ENCODE assay signal across 1 cellular context in the genomic region with DNA sequence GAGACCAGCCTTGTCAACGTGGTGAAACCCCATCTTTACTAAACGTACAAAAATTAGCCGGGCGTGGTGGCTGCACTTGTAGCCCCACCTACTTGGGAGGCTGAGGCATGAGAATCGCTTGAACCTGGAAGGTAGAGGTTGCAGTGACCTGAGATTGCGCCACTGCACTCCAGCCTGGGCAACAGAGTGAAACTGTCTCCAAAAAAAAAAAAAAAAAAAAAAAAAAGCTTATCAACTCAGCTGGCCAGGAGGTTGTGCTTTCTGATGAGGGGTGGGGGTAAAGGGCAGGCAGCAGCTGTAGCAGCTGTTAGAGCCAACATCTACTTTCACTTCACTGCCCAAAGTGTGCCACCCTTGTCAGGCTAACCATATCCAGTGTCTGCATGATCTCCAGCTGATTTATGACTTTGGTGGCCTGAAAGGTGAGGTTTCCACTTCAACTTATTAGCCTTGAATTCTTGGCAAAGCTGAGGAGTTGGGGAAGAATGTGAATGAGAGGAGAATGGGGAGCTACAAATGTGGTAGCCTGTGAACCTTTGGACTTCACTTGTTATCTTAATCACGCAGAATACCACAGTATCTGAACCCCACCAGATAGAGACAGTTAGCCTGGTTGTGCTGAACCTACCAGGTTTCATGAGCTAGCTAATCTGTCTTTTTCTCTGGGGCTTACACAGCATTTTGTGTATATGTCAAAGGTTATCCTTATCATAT.
A peak's percentile ranks its signal among the peaks of the same experiment; 100 is the strongest.
TF ChIP-seq lines count a peak whose summit lies in the region.

No MANE protein-coding gene starts in this region.

TF ChIP-seq in K562, 482 proteins besides CTCF, POLR2A, EP300 and RAD21 (continued from another document and continues in another):
- TF ChIP-seq, protein P1, sequence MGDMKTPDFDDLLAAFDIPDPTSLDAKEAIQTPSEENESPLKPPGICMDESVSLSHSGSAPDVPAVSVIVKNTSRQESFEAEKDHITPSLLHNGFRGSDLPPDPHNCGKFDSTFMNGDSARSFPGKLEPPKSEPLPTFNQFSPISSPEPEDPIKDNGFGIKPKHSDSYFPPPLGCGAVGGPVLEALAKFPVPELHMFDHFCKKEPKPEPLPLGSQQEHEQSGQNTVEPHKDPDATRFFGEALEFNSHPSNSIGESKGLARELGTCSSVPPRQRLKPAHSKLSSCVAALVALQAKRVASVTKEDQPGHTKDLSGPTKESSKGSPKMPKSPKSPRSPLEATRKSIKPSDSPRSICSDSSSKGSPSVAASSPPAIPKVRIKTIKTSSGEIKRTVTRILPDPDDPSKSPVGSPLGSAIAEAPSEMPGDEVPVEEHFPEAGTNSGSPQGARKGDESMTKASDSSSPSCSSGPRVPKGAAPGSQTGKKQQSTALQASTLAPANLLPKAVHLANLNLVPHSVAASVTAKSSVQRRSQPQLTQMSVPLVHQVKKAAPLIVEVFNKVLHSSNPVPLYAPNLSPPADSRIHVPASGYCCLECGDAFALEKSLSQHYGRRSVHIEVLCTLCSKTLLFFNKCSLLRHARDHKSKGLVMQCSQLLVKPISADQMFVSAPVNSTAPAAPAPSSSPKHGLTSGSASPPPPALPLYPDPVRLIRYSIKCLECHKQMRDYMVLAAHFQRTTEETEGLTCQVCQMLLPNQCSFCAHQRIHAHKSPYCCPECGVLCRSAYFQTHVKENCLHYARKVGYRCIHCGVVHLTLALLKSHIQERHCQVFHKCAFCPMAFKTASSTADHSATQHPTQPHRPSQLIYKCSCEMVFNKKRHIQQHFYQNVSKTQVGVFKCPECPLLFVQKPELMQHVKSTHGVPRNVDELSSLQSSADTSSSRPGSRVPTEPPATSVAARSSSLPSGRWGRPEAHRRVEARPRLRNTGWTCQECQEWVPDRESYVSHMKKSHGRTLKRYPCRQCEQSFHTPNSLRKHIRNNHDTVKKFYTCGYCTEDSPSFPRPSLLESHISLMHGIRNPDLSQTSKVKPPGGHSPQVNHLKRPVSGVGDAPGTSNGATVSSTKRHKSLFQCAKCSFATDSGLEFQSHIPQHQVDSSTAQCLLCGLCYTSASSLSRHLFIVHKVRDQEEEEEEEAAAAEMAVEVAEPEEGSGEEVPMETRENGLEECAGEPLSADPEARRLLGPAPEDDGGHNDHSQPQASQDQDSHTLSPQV (IDR thresholded peaks at IDR 0.05), result no peak
- TF ChIP-seq, protein P2, sequence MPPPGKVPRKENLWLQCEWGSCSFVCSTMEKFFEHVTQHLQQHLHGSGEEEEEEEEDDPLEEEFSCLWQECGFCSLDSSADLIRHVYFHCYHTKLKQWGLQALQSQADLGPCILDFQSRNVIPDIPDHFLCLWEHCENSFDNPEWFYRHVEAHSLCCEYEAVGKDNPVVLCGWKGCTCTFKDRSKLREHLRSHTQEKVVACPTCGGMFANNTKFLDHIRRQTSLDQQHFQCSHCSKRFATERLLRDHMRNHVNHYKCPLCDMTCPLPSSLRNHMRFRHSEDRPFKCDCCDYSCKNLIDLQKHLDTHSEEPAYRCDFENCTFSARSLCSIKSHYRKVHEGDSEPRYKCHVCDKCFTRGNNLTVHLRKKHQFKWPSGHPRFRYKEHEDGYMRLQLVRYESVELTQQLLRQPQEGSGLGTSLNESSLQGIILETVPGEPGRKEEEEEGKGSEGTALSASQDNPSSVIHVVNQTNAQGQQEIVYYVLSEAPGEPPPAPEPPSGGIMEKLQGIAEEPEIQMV (tag; conservative IDR thresholded peaks at IDR 0.05; ENCODE audit: low read depth), result no peak
- TF ChIP-seq, protein P3, sequence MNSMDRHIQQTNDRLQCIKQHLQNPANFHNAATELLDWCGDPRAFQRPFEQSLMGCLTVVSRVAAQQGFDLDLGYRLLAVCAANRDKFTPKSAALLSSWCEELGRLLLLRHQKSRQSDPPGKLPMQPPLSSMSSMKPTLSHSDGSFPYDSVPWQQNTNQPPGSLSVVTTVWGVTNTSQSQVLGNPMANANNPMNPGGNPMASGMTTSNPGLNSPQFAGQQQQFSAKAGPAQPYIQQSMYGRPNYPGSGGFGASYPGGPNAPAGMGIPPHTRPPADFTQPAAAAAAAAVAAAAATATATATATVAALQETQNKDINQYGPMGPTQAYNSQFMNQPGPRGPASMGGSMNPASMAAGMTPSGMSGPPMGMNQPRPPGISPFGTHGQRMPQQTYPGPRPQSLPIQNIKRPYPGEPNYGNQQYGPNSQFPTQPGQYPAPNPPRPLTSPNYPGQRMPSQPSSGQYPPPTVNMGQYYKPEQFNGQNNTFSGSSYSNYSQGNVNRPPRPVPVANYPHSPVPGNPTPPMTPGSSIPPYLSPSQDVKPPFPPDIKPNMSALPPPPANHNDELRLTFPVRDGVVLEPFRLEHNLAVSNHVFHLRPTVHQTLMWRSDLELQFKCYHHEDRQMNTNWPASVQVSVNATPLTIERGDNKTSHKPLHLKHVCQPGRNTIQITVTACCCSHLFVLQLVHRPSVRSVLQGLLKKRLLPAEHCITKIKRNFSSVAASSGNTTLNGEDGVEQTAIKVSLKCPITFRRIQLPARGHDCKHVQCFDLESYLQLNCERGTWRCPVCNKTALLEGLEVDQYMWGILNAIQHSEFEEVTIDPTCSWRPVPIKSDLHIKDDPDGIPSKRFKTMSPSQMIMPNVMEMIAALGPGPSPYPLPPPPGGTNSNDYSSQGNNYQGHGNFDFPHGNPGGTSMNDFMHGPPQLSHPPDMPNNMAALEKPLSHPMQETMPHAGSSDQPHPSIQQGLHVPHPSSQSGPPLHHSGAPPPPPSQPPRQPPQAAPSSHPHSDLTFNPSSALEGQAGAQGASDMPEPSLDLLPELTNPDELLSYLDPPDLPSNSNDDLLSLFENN (IDR thresholded peaks at IDR 0.05; ENCODE audit: low read depth in 2 of 2, low read length in 2 of 2), result no peak
- TF ChIP-seq ARID1B (IDR thresholded peaks at IDR 0.05) (peak; percentile 90), SRSF7 (optimal IDR thresholded peaks at IDR 0.05; ENCODE audit: low read depth, low read length) (no peak), FOSL1 (tag; conservative IDR thresholded peaks at IDR 0.05) (0 out of 2 replicates have a peak, but pooled peaks have one; percentile 25), ZNF551 (CRISPR knock-in tag; IDR thresholded peaks at IDR 0.05) (no peak), EHMT2 (IDR thresholded peaks at IDR 0.05) (0 out of 2 replicates have a peak, but pooled peaks have one; percentile 12), SOX6 (IDR thresholded peaks at IDR 0.05) (peak; percentile 74), MECOM (CRISPR knock-in tag; IDR thresholded peaks at IDR 0.05) (no peak), BHLHE40 (IDR thresholded peaks at IDR 0.05; ENCODE audit: low read length) (no peak), BDP1 (IDR thresholded peaks at IDR 0.05; ENCODE audit: insufficient read depth, insufficient read length) (no peak), CREB1 (IDR thresholded peaks at IDR 0.05) (no peak), CREB1 (CRISPR knock-in tag; IDR thresholded peaks at IDR 0.05) (no peak), NRF1 (conservative IDR thresholded peaks at IDR 0.05 in 1 of 2, IDR thresholded peaks at IDR 0.05 in 1 of 2) (peak; percentile 48 to 52; a peak in 3 of 4 replicates), ZNF316 (IDR thresholded peaks at IDR 0.05) (peak; percentile 52), PCBP2 (IDR thresholded peaks at IDR 0.05; ENCODE audit: low read depth, low read length, poor library complexity, severe bottlenecking) (no peak), C11orf30 (IDR thresholded peaks at IDR 0.05; ENCODE audit: low read depth) (peak; percentile 58), HNRNPL (IDR thresholded peaks at IDR 0.05; ENCODE audit: low read depth, low read length) (0 out of 2 replicates have a peak, but pooled peaks have one; percentile 22), RBM14 (IDR thresholded peaks at IDR 0.05; ENCODE audit: borderline replicate concordance, insufficient read depth, low read depth, low read length) (no peak), NFE2 (IDR thresholded peaks at IDR 0.05; ENCODE audit: low read depth) (peak; percentile 50), HDAC1 (IDR thresholded peaks at IDR 0.05) (peak in 1 of 2 experiments; percentile 47; a peak in 1 of 4 replicates), SIN3A (IDR thresholded peaks at IDR 0.05; ENCODE audit: borderline replicate concordance in 2 of 2, control insufficient read depth in 1 of 2, low read depth in 2 of 2, low read length in 2 of 2) (no peak), DNMT1 (IDR thresholded peaks at IDR 0.05) (no peak), CSDE1 (IDR thresholded peaks at IDR 0.05) (no peak), MTF1 (CRISPR knock-in tag; IDR thresholded peaks at IDR 0.05; ENCODE audit: borderline replicate concordance) (no peak)
- TF ChIP-seq, protein P4, sequence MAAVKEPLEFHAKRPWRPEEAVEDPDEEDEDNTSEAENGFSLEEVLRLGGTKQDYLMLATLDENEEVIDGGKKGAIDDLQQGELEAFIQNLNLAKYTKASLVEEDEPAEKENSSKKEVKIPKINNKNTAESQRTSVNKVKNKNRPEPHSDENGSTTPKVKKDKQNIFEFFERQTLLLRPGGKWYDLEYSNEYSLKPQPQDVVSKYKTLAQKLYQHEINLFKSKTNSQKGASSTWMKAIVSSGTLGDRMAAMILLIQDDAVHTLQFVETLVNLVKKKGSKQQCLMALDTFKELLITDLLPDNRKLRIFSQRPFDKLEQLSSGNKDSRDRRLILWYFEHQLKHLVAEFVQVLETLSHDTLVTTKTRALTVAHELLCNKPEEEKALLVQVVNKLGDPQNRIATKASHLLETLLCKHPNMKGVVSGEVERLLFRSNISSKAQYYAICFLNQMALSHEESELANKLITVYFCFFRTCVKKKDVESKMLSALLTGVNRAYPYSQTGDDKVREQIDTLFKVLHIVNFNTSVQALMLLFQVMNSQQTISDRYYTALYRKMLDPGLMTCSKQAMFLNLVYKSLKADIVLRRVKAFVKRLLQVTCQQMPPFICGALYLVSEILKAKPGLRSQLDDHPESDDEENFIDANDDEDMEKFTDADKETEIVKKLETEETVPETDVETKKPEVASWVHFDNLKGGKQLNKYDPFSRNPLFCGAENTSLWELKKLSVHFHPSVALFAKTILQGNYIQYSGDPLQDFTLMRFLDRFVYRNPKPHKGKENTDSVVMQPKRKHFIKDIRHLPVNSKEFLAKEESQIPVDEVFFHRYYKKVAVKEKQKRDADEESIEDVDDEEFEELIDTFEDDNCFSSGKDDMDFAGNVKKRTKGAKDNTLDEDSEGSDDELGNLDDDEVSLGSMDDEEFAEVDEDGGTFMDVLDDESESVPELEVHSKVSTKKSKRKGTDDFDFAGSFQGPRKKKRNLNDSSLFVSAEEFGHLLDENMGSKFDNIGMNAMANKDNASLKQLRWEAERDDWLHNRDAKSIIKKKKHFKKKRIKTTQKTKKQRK (IDR thresholded peaks at IDR 0.05; ENCODE audit: borderline replicate concordance, low read depth, low read length), result no peak
- TF ChIP-seq, protein P5, sequence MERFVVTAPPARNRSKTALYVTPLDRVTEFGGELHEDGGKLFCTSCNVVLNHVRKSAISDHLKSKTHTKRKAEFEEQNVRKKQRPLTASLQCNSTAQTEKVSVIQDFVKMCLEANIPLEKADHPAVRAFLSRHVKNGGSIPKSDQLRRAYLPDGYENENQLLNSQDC (CRISPR knock-in tag; IDR thresholded peaks at IDR 0.05), result no peak
- TF ChIP-seq, protein P6, sequence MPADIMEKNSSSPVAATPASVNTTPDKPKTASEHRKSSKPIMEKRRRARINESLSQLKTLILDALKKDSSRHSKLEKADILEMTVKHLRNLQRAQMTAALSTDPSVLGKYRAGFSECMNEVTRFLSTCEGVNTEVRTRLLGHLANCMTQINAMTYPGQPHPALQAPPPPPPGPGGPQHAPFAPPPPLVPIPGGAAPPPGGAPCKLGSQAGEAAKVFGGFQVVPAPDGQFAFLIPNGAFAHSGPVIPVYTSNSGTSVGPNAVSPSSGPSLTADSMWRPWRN (IDR thresholded peaks at IDR 0.05; ENCODE audit: low read depth), result no peak
- TF ChIP-seq, protein P7, sequence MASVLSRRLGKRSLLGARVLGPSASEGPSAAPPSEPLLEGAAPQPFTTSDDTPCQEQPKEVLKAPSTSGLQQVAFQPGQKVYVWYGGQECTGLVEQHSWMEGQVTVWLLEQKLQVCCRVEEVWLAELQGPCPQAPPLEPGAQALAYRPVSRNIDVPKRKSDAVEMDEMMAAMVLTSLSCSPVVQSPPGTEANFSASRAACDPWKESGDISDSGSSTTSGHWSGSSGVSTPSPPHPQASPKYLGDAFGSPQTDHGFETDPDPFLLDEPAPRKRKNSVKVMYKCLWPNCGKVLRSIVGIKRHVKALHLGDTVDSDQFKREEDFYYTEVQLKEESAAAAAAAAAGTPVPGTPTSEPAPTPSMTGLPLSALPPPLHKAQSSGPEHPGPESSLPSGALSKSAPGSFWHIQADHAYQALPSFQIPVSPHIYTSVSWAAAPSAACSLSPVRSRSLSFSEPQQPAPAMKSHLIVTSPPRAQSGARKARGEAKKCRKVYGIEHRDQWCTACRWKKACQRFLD (CRISPR knock-in tag; IDR thresholded peaks at IDR 0.05), result 0 out of 2 replicates have a peak, but pooled peaks have one; percentile 26
- TF ChIP-seq, protein P8, sequence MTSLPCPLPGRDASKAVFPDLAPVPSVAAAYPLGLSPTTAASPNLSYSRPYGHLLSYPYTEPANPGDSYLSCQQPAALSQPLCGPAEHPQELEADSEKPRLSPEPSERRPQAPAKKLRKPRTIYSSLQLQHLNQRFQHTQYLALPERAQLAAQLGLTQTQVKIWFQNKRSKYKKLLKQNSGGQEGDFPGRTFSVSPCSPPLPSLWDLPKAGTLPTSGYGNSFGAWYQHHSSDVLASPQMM (CRISPR knock-in tag; IDR thresholded peaks at IDR 0.05), result no peak
- TF ChIP-seq, protein P9, sequence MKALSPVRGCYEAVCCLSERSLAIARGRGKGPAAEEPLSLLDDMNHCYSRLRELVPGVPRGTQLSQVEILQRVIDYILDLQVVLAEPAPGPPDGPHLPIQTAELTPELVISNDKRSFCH (CRISPR knock-in tag; IDR thresholded peaks at IDR 0.05), result no peak
- TF ChIP-seq, protein P9 (tag; IDR thresholded peaks at IDR 0.05), result 0 out of 2 replicates have a peak, but pooled peaks have one; percentile 59
- TF ChIP-seq, protein P10, sequence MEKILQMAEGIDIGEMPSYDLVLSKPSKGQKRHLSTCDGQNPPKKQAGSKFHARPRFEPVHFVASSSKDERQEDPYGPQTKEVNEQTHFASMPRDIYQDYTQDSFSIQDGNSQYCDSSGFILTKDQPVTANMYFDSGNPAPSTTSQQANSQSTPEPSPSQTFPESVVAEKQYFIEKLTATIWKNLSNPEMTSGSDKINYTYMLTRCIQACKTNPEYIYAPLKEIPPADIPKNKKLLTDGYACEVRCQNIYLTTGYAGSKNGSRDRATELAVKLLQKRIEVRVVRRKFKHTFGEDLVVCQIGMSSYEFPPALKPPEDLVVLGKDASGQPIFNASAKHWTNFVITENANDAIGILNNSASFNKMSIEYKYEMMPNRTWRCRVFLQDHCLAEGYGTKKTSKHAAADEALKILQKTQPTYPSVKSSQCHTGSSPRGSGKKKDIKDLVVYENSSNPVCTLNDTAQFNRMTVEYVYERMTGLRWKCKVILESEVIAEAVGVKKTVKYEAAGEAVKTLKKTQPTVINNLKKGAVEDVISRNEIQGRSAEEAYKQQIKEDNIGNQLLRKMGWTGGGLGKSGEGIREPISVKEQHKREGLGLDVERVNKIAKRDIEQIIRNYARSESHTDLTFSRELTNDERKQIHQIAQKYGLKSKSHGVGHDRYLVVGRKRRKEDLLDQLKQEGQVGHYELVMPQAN (IDR thresholded peaks at IDR 0.05; ENCODE audit: borderline replicate concordance), result peak; percentile 39; the same call in 1 of the 2 replicates
- TF ChIP-seq, protein P11, sequence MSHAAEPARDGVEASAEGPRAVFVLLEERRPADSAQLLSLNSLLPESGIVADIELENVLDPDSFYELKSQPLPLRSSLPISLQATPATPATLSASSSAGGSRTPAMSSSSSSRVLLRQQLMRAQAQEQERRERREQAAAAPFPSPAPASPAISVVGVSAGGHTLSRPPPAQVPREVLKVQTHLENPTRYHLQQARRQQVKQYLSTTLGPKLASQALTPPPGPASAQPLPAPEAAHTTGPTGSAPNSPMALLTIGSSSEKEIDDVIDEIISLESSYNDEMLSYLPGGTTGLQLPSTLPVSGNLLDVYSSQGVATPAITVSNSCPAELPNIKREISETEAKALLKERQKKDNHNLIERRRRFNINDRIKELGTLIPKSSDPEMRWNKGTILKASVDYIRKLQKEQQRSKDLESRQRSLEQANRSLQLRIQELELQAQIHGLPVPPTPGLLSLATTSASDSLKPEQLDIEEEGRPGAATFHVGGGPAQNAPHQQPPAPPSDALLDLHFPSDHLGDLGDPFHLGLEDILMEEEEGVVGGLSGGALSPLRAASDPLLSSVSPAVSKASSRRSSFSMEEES (CRISPR knock-in tag; IDR thresholded peaks at IDR 0.05), result no peak
